Comparison of ENCODE assay signal across 37 cellular contexts in the genomic region with DNA sequence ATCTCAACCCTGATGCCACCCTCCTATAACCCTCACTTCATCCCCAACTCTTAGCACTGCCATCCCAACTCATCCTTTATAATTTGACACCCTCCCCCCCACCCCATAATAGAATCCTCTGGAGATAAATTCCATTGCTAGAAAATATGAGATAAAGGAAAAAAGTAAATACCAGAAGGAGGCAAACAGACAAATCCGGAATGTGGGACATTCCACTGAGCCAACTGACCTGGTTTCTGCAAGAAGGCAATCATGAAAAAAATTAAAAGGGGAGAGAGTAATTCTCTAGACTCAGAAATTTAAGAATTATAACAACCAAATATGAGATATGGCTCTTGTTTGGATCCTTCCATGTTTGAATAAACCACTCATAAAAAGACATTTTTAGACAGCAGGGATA.
"Had no signal": no experiment of that assay in that cellular context is flagged by ENCODE, and none has a peak within 500 bp of the region (broad histone marks: within the 10 kb centered on the region; RNA-seq: fewer than 3 reads in every experiment).

No MANE protein-coding gene starts in this region.

- H3K27me3 ChIP-seq: body of pancreas, breast epithelium, cardiac muscle cell had no signal

- H3K36me3 Mint-ChIP-seq: activated CD8-positive, alpha-beta memory T cell treated with anti-CD3 and anti-CD28 coated beads, Interleukin-2, amount 10 ng/mL, durations not matched to agents 7 days and 5 days; activated naive CD4-positive, alpha-beta T cell treated with anti-CD3 and anti-CD28 coated beads, Interleukin-2, amount 10 ng/mL, durations not matched to agents 7 days and 5 days; activated naive CD4-positive, alpha-beta T cell treated with anti-CD3 and anti-CD28 coated beads, Interleukin-2, amount 50 U/mL, for 72 hours; activated naive CD8-positive, alpha-beta T cell treated with anti-CD3 and anti-CD28 coated beads, Interleukin-2, amount 10 ng/mL, durations not matched to agents 7 days and 5 days had no signal

- H3K36me3 ChIP-seq: breast epithelium, cardiac muscle cell, esophagus muscularis mucosa, gastroesophageal sphincter, heart right ventricle, WERI-Rb-1 had no signal

- H3K4me3 Mint-ChIP-seq: activated B cell treated with CpG ODN at 0.5 μM for 24 hours; activated CD8-positive, alpha-beta memory T cell treated with anti-CD3 and anti-CD28 coated beads, Interleukin-2, amount 10 ng/mL, durations not matched to agents 7 days and 5 days; activated CD8-positive, alpha-beta T cell treated with anti-CD3 and anti-CD28 coated beads for 36 hours; activated naive CD4-positive, alpha-beta T cell treated with anti-CD3 and anti-CD28 coated beads, Interleukin-2, amount 10 ng/mL, durations not matched to agents 7 days and 5 days; activated naive CD8-positive, alpha-beta T cell treated with anti-CD3 and anti-CD28 coated beads, Interleukin-2, amount 10 ng/mL, durations not matched to agents 7 days and 5 days; activated T-helper 1 cell treated with anti-CD3 and anti-CD28 coated beads, Interleukin-12 subunit alpha, Interleukin-12 subunit beta, Interleukin-2, Interleukin-4 antibody, amounts not matched to agents 30 ng/mL and 10 ng/mL and 1 ng/mL, durations not matched to agents 14 hours and 24 hours and 36 hours; central memory CD8-positive, alpha-beta T cell; effector memory CD8-positive, alpha-beta T cell; T-helper 17 cell; T-helper 2 cell treated with Interferon-gamma antibody and Interleukin-4, amounts not matched to agents 5 μg/mL and 100 μg/mL, for 36 hours had no signal

- H3K27ac ChIP-seq: body of pancreas, breast epithelium, cardiac muscle cell, esophagus muscularis mucosa, gastroesophageal sphincter, heart right ventricle, WERI-Rb-1 had no signal

- H3K27ac Mint-ChIP-seq: activated B cell treated with CpG ODN at 0.5 μM for 24 hours; activated CD8-positive, alpha-beta memory T cell treated with anti-CD3 and anti-CD28 coated beads, Interleukin-2, amount 10 ng/mL, durations not matched to agents 7 days and 5 days; activated CD8-positive, alpha-beta T cell treated with anti-CD3 and anti-CD28 coated beads for 36 hours; activated naive CD4-positive, alpha-beta T cell treated with anti-CD3 and anti-CD28 coated beads, Interleukin-2, amount 10 ng/mL, durations not matched to agents 7 days and 5 days; activated naive CD4-positive, alpha-beta T cell treated with anti-CD3 and anti-CD28 coated beads, Interleukin-2, amount 50 U/mL, for 72 hours; activated naive CD8-positive, alpha-beta T cell treated with anti-CD3 and anti-CD28 coated beads, Interleukin-2, amount 10 ng/mL, durations not matched to agents 7 days and 5 days; activated T-helper 1 cell treated with anti-CD3 and anti-CD28 coated beads, Interleukin-12 subunit alpha, Interleukin-12 subunit beta, Interleukin-2, Interleukin-4 antibody, amounts not matched to agents 30 ng/mL and 10 ng/mL and 1 ng/mL, durations not matched to agents 14 hours and 24 hours and 36 hours; activated T-helper 2 cell treated with anti-CD3 and anti-CD28 coated beads, Interferon-gamma antibody, Interleukin-2, Interleukin-4, amounts not matched to agents 10 μg/mL and 5 μg/mL and 100 μg/mL, durations not matched to agents 14 hours and 24 hours and 36 hours; effector memory CD8-positive, alpha-beta T cell; T-helper 17 cell; T-helper 2 cell treated with Interferon-gamma antibody and Interleukin-4, amounts not matched to agents 5 μg/mL and 100 μg/mL, for 36 hours had no signal

- H3K9me3 Mint-ChIP-seq: activated B cell treated with CpG ODN at 0.5 μM for 24 hours; activated CD8-positive, alpha-beta T cell treated with anti-CD3 and anti-CD28 coated beads for 36 hours; activated naive CD4-positive, alpha-beta T cell treated with anti-CD3 and anti-CD28 coated beads, Interleukin-2, amount 10 ng/mL, durations not matched to agents 7 days and 5 days; activated naive CD8-positive, alpha-beta T cell treated with anti-CD3 and anti-CD28 coated beads, Interleukin-2, amount 10 ng/mL, durations not matched to agents 7 days and 5 days; activated T-helper 1 cell treated with anti-CD3 and anti-CD28 coated beads, Interleukin-12 subunit alpha, Interleukin-12 subunit beta, Interleukin-2, Interleukin-4 antibody, amounts not matched to agents 30 ng/mL and 10 ng/mL and 1 ng/mL, durations not matched to agents 14 hours and 24 hours and 36 hours; activated T-helper 2 cell treated with anti-CD3 and anti-CD28 coated beads, Interferon-gamma antibody, Interleukin-2, Interleukin-4, amounts not matched to agents 10 μg/mL and 5 μg/mL and 100 μg/mL, durations not matched to agents 14 hours and 24 hours and 36 hours; central memory CD8-positive, alpha-beta T cell; effector memory CD8-positive, alpha-beta T cell; T-helper 2 cell treated with Interferon-gamma antibody and Interleukin-4, amounts not matched to agents 5 μg/mL and 100 μg/mL, for 36 hours had no signal

- H3K4me3 ChIP-seq: body of pancreas, breast epithelium, cardiac muscle cell, esophagus muscularis mucosa, gastroesophageal sphincter, heart right ventricle had no signal

- H3K4me1 Mint-ChIP-seq: activated B cell treated with CpG ODN at 0.5 μM for 24 hours; activated CD8-positive, alpha-beta memory T cell treated with anti-CD3 and anti-CD28 coated beads, Interleukin-2, amount 10 ng/mL, durations not matched to agents 7 days and 5 days; activated naive CD4-positive, alpha-beta T cell treated with anti-CD3 and anti-CD28 coated beads, Interleukin-2, amount 10 ng/mL, durations not matched to agents 7 days and 5 days; activated naive CD8-positive, alpha-beta T cell treated with anti-CD3 and anti-CD28 coated beads, Interleukin-2, amount 10 ng/mL, durations not matched to agents 7 days and 5 days; central memory CD8-positive, alpha-beta T cell; T-helper 17 cell had no signal

- DNase-seq: activated B cell treated with CpG ODN at 0.5 μM for 24 hours; activated CD4-positive, alpha-beta T cell treated with anti-CD3 and anti-CD28 coated beads for 48 hours; activated CD4-positive, alpha-beta T cell treated with anti-CD3 and anti-CD28 coated beads, Interleukin-2, amount 50 U/mL, for 1 hour; activated CD4-positive, alpha-beta T cell treated with anti-CD3 and anti-CD28 coated beads, Interleukin-2, amount 50 U/mL, for 48 hours; activated CD8-positive, alpha-beta memory T cell treated with anti-CD3 and anti-CD28 coated beads, Interleukin-2, amount 10 ng/mL, durations not matched to agents 7 days and 5 days; activated CD8-positive, alpha-beta memory T cell treated with anti-CD3 and anti-CD28 coated beads, Interleukin-2, amount 50 U/mL, for 4 hours; activated CD8-positive, alpha-beta T cell treated with anti-CD3 and anti-CD28 coated beads for 36 hours; activated effector memory CD4-positive, alpha-beta T cell treated with anti-CD3 and anti-CD28 coated beads, Interleukin-2, amount 50 U/mL, for 16 hours; activated naive CD4-positive, alpha-beta T cell; activated naive CD4-positive, alpha-beta T cell treated with anti-CD3 and anti-CD28 coated beads, Interleukin-2, amount 10 ng/mL, durations not matched to agents 7 days and 5 days; activated naive CD8-positive, alpha-beta T cell treated with anti-CD3 and anti-CD28 coated beads, Interleukin-2, amount 10 ng/mL, durations not matched to agents 7 days and 5 days; activated T-cell treated with anti-CD3 and anti-CD28 coated beads, Interleukin-2, amount 50 U/mL, for 1 hour; activated T-cell treated with anti-CD3 and anti-CD28 coated beads, Interleukin-2, amount 50 U/mL, for 48 hours; amniotic stem cell; anterior cingulate cortex; body of pancreas; cortex of kidney; dermis blood vessel endothelial cell; effector CD4-positive, alpha-beta T cell; effector memory CD8-positive, alpha-beta T cell; erythroblast; foreskin melanocyte; heart right ventricle; T-helper 1 cell; T-helper 17 cell; T1000; WERI-Rb-1 had no signal

- H3K27me3 Mint-ChIP-seq: activated B cell treated with CpG ODN at 0.5 μM for 24 hours; activated CD8-positive, alpha-beta memory T cell treated with anti-CD3 and anti-CD28 coated beads, Interleukin-2, amount 10 ng/mL, durations not matched to agents 7 days and 5 days; activated CD8-positive, alpha-beta T cell treated with anti-CD3 and anti-CD28 coated beads for 36 hours; activated naive CD4-positive, alpha-beta T cell treated with anti-CD3 and anti-CD28 coated beads, Interleukin-2, amount 10 ng/mL, durations not matched to agents 7 days and 5 days; activated naive CD8-positive, alpha-beta T cell treated with anti-CD3 and anti-CD28 coated beads, Interleukin-2, amount 10 ng/mL, durations not matched to agents 7 days and 5 days; T-helper 17 cell had no signal

- ATAC-seq: activated CD4-positive, CD25-positive, alpha-beta regulatory T cell treated with anti-CD3 and anti-CD28 coated beads, Interleukin-2, amount 50 U/mL, for 24 hours; activated CD8-positive, alpha-beta memory T cell treated with anti-CD3 and anti-CD28 coated beads, Interleukin-2, amount 10 ng/mL, durations not matched to agents 7 days and 5 days; activated CD8-positive, alpha-beta T cell treated with anti-CD3 and anti-CD28 coated beads for 36 hours; activated naive CD4-positive, alpha-beta T cell treated with anti-CD3 and anti-CD28 coated beads, Interleukin-2, amount 50 U/mL, for 72 hours; body of pancreas; effector memory CD8-positive, alpha-beta T cell; gastroesophageal sphincter; heart right ventricle; T-helper 17 cell had no signal
